9 cellular contexts compared by ENCODE assay signal in genomic region chr10:110774069-110775021, GRCh38.
A peak's percentile ranks its signal among the peaks of the same experiment; 100 is the strongest.
DNase-seq lines count a peak whose midpoint lies in the region; ATAC-seq and TF ChIP-seq lines count a peak whose summit lies in the region.
"Had no signal": no experiment of that assay in that cellular context is flagged by ENCODE, and none has a peak within 500 bp of the region (broad histone marks: within the 10 kb centered on the region; RNA-seq: fewer than 3 reads in every experiment).

No MANE protein-coding gene starts in this region.

- TF ChIP-seq CTCF in GM10248 (IDR thresholded peaks at IDR 0.05; ENCODE audit: control extremely low read depth, extremely low read depth, low read depth, missing control alignments) (no peak), IMR-90 (conservative IDR thresholded peaks at IDR 0.05; ENCODE audit: low read depth, low read length) (no peak)

- in situ Hi-C loops in IMR-90 (cut with MboI; ENCODE audit: low sequenced_read_pairs): no loop called here

- H4K8ac ChIP-seq in IMR-90 (ENCODE audit: low read depth in 2 of 2, low read length in 2 of 2): no peak overlapping the region

- H3K27ac Mint-ChIP-seq in activated naive CD4-positive, alpha-beta T cell treated with anti-CD3 and anti-CD28 coated beads, Interleukin-2, amount 50 U/mL, for 72 hours: peak overlapping the region; percentile 93 to 96

- BruUV-seq in IMR-90 (replicated peaks; lab: Mats Ljungman, UMichigan): no TSS peak

- no peak overlapping the region for H2BK20ac ChIP-seq in IMR-90 (ENCODE audit: low read depth, low read length)

- no peaks in the 10 kb centered on the region for H3K36me3 ChIP-seq in IMR-90 (ENCODE audit: control insufficient read depth, insufficient read depth, low read length)
- H3K36me3 ChIP-seq: neutrophil had no signal

- no peaks in the 10 kb centered on the region for H4K20me1 ChIP-seq in IMR-90 (ENCODE audit: insufficient read depth, low read length)

- H2BK15ac ChIP-seq in IMR-90 (ENCODE audit: low read depth, low read length): no peak overlapping the region

- H3K4me2 ChIP-seq in IMR-90 (ENCODE audit: low read depth, low read length): no peak overlapping the region

- peaks cover 17% of the 10 kb centered on the region for H3K27me3 ChIP-seq in IMR-90 (ENCODE audit: control insufficient read depth, insufficient read depth, low read length)
- H3K27me3 ChIP-seq: neutrophil had no signal

- H3K27ac ChIP-seq in IMR-90 (ENCODE audit: insufficient read depth, low read length): no peak overlapping the region
- H3K27ac ChIP-seq: neutrophil had no signal

- no peaks in the 10 kb centered on the region for H3K36me3 Mint-ChIP-seq in activated naive CD4-positive, alpha-beta T cell treated with anti-CD3 and anti-CD28 coated beads, Interleukin-2, amount 50 U/mL, for 72 hours

- intact Hi-C loops in IMR-90 (cut with micrococcal nuclease): no loop called here

- no peaks in the 10 kb centered on the region for H3K4me1 ChIP-seq in IMR-90 (ENCODE audit: control insufficient read depth, insufficient read depth, low read length)

- no peak overlapping the region for H2BK120ac ChIP-seq in IMR-90 (ENCODE audit: low read depth, low read length)

- no peak overlapping the region for H3K18ac ChIP-seq in IMR-90 (ENCODE audit: low read depth, low read length)

- H3K79me1 ChIP-seq in IMR-90 (ENCODE audit: low read depth in 1 of 2, low read length in 2 of 2): no peaks in the 10 kb centered on the region

- H3K56ac ChIP-seq in IMR-90 (ENCODE audit: extremely low read depth, insufficient read depth, low read length): no peak overlapping the region

- no peak overlapping the region for H4K91ac ChIP-seq in IMR-90 (ENCODE audit: insufficient read depth, low read depth, low read length)

- no peak overlapping the region for H3K4ac ChIP-seq in IMR-90 (ENCODE audit: low read depth, low read length)

- H2BK5ac ChIP-seq in IMR-90 (ENCODE audit: low read depth, low read length, poor library complexity, severe bottlenecking): no peak overlapping the region

- H4K5ac ChIP-seq in IMR-90 (ENCODE audit: low read depth, low read length): no peak overlapping the region

- no CpG with 5 or more reads among the region's 8 CpGs for WGBS in IMR-90 (ENCODE audit: extremely low coverage in 2 of 2, insufficient read length in 1 of 2), 2 experiments

- CTCF ChIA-PET in GM10248 (lab: Yijun Ruan, JAX): interaction anchor here (0.9 to 1.7 kb wide), 9 partner anchors 9 to 144 kb away, joined by 3 to 8 read pairs (median 4); no protein-coding TSS in a partner anchor
- CTCF ChIA-PET in IMR-90 (lab: Yijun Ruan, JAX): interaction anchor here (0.6 to 1.1 kb wide), 3 partner anchors 11 to 1368 kb away, joined by 3 to 5 read pairs (median 3); no protein-coding TSS in a partner anchor

- H2AK9ac ChIP-seq in IMR-90 (replicated peaks; ENCODE audit: low read depth, low read length, poor library complexity): no peak overlapping the region

- no peak overlapping the region for H3K4me3 ChIP-seq in IMR-90 (ENCODE audit: insufficient read depth, low read depth, low read length)

- H3K9me3 ChIP-seq in IMR-90 (ENCODE audit: control insufficient read depth, insufficient read depth, low read length): no peaks in the 10 kb centered on the region
- H3K9me3 ChIP-seq: neutrophil had no signal

- no peaks in the 10 kb centered on the region for H3K9me1 ChIP-seq in IMR-90 (ENCODE audit: insufficient read depth, low read length)

- no peak overlapping the region for H3K9ac ChIP-seq in IMR-90 (ENCODE audit: low read depth, low read length)

- peak; percentile 80 for DNase-seq in GM10248 (ENCODE audit: extremely low spot score)
- peak; percentile 70 for DNase-seq in IMR-90
- DNase-seq in activated naive CD4-positive, alpha-beta T cell treated with anti-CD3 and anti-CD28 coated beads, Interleukin-2, amount 50 U/mL, for 72 hours (ENCODE audit: low spot score in 2 of 2): peak; percentile 64 to 71
- DNase-seq in lung microvascular endothelial cell (ENCODE audit: low read depth in 2 of 2): peak; percentile 83 to 85
- no peak for DNase-seq in amygdala (lab: John Stamatoyannopoulos, UW)
- no peak for DNase-seq in midbrain (lab: John Stamatoyannopoulos, UW)
- DNase-seq in DMS79 treated with DMSO at 0.1 percent for 48 hours (lab: John Stamatoyannopoulos, UW): no peak

- H3K9me3 Mint-ChIP-seq in activated naive CD4-positive, alpha-beta T cell treated with anti-CD3 and anti-CD28 coated beads, Interleukin-2, amount 50 U/mL, for 72 hours: peaks cover 4 to 12% of the 10 kb centered on the region in 2 donors

- POLR2A ChIA-PET in GM10248 (lab: Yijun Ruan, JAX) (interaction anchor here (0.7 to 1.5 kb wide), 7 partner anchors 29 to 273 kb away, joined by 3 to 10 read pairs (median 3); no protein-coding TSS in a partner anchor), IMR-90 (lab: Charles Lee; ENCODE audit: unreplicated experiment) (no interaction called here)

- no peak for TF ChIP-seq POLR2A in IMR-90 (IDR thresholded peaks at IDR 0.05; ENCODE audit: low read depth, low read length)

- peak; percentile 96 for ATAC-seq in GM21737 (IDR thresholded peaks at IDR 0.05; ENCODE audit: unreplicated experiment)
- peak; percentile 49 for ATAC-seq in IMR-90 (ENCODE audit: low read depth)
- ATAC-seq in activated naive CD4-positive, alpha-beta T cell treated with anti-CD3 and anti-CD28 coated beads, Interleukin-2, amount 50 U/mL, for 72 hours: peak; percentile 92 to 94

- dilution Hi-C loops in IMR-90 (cut with HindIII; ENCODE audit: low sequenced_read_pairs, unreplicated experiment): no loop called here

- H3K23ac ChIP-seq in IMR-90 (ENCODE audit: low read depth, low read length): no peak overlapping the region

- H3K14ac ChIP-seq in IMR-90 (replicated peaks; ENCODE audit: low read depth, low read length): no peak overlapping the region

- no peak for TF ChIP-seq RAD21 in IMR-90 (IDR thresholded peaks at IDR 0.05; ENCODE audit: low read length)

- H2AK5ac ChIP-seq in IMR-90 (ENCODE audit: low read depth, low read length): no peak overlapping the region

- H2AFZ ChIP-seq in IMR-90 (replicated peaks; ENCODE audit: low read length, poor library complexity): no peak overlapping the region

TF ChIP-seq in IMR-90, 13 proteins besides CTCF, POLR2A, EP300 and RAD21:
- no peak for TF ChIP-seq RFX5 (IDR thresholded peaks at IDR 0.05; ENCODE audit: low read depth, low read length)
- TF ChIP-seq FOS (IDR thresholded peaks at IDR 0.05; ENCODE audit: low read depth, low read length): peak; percentile 58; the same call in 1 of the 2 replicates

Comparison
In these comparisons a context has a peak if more than half of its experiments do, and no peak if none do; other contexts are left out.
1. DNase-seq: peak in GM10248 (single experiment), IMR-90 (single experiment), activated naive CD4-positive, alpha-beta T cell treated with anti-CD3 and anti-CD28 coated beads, Interleukin-2, amount 50 U/mL, for 72 hours (2 of 2) and lung microvascular endothelial cell (2 of 2); none in amygdala (0 of 56), midbrain (single experiment) and DMS79 treated with DMSO at 0.1 percent for 48 hours (single experiment).
2. Peak in every context shown above with its lines, with median percentiles within 50 percentile points of each other: ATAC-seq.